In genomic region chr16:1338119-1338730, GRCh38 we compare ENCODE assay signal across 1 cellular context.
TF ChIP-seq lines count a peak whose summit lies in the region.

No MANE protein-coding gene starts in this region.

TF ChIP-seq in A549, 52 proteins besides CTCF, POLR2A, EP300 and RAD21 (continued from another document):
- TF ChIP-seq, protein P1, sequence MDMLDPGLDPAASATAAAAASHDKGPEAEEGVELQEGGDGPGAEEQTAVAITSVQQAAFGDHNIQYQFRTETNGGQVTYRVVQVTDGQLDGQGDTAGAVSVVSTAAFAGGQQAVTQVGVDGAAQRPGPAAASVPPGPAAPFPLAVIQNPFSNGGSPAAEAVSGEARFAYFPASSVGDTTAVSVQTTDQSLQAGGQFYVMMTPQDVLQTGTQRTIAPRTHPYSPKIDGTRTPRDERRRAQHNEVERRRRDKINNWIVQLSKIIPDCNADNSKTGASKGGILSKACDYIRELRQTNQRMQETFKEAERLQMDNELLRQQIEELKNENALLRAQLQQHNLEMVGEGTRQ (IDR thresholded peaks at IDR 0.05), result no peak
- TF ChIP-seq FOSL2 (IDR thresholded peaks at IDR 0.05) (no peak), FOSL2 (CRISPR knock-in tag; IDR thresholded peaks at IDR 0.05) (no peak), PHF8 (IDR thresholded peaks at IDR 0.05; ENCODE audit: borderline replicate concordance, low read depth) (no peak), BHLHE40 (IDR thresholded peaks at IDR 0.05; ENCODE audit: low read depth, low read length) (no peak), KDM1A (IDR thresholded peaks at IDR 0.05; ENCODE audit: low read depth) (no peak)
